In the genomic region with DNA sequence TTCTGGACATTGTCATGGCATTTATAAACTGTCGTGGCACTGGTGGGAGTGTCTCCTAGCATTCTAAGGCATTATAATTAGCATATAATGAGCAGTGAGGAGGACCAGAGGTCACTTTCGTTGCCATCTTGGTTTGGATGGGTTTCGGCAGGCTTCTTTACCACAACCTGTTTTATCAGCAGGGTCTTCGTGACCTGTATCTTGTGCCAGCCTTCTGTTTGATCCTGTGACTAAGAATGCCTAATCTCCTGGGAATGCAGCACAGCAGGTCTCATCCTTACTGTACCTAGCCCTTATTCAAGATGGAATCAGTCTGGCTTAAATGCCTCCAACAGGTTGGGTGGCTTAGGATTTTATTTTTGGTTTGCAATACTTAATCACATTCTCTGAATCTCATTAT, we compare ENCODE assay signal across 20 cellular contexts.
DNase-seq lines count a peak whose midpoint lies in the region; ATAC-seq, FAIRE-seq and TF ChIP-seq lines count a peak whose summit lies in the region.
"Had no signal": no experiment of that assay in that cellular context is flagged by ENCODE, and none has a peak within 500 bp of the region (broad histone marks: within the 10 kb centered on the region; RNA-seq: fewer than 3 reads in every experiment).

No MANE protein-coding gene starts in this region.

- FAIRE-seq in keratinocyte (lab: Jason Lieb, UNC) = peak; percentile 97
- FAIRE-seq: K562 had no signal

- dilution Hi-C loops in keratinocyte (cut with MboI; ENCODE audit: extremely low pct_ligation_motif_present, low sequenced_read_pairs) = no loop called here

- H3K9ac ChIP-seq in keratinocyte (ENCODE audit: control insufficient read depth, extremely low read depth, insufficient read depth, low read length) = no peak overlapping the region

- no peaks in the 10 kb centered on the region for H3K9me3 ChIP-seq in keratinocyte (ENCODE audit: control insufficient read depth, low read depth, low read length)
- no peaks in the 10 kb centered on the region for H3K9me3 ChIP-seq in sigmoid colon
- H3K9me3 ChIP-seq in heart left ventricle = peaks cover 0 to 7% (median 0%) of the 10 kb centered on the region in 12 donors
- no peaks in the 10 kb centered on the region for H3K9me3 ChIP-seq in prostate gland
- H3K9me3 ChIP-seq: Peyer's patch had no signal

- no peak for TF ChIP-seq POLR2A in sigmoid colon (IDR thresholded peaks at IDR 0.05)
- TF ChIP-seq POLR2A in heart left ventricle (IDR thresholded peaks at IDR 0.05) = no peak
- no peak for TF ChIP-seq POLR2A in prostate gland (IDR thresholded peaks at IDR 0.05)

- H3K4me3 ChIP-seq in keratinocyte (ENCODE audit: control insufficient read depth in 2 of 3, extremely low read depth in 1 of 3, insufficient read depth in 2 of 3, low read depth in 1 of 3, low read length in 3 of 3) (no peak overlapping the region), sigmoid colon (no peak overlapping the region), heart left ventricle (no peak overlapping the region), prostate gland (no peak overlapping the region)
- H3K4me3 ChIP-seq: K562, Peyer's patch had no signal

- H3K79me2 ChIP-seq in keratinocyte (ENCODE audit: control insufficient read depth, insufficient read depth, low read length) = no peaks in the 10 kb centered on the region

- TF ChIP-seq CTCF in keratinocyte (optimal IDR thresholded peaks at IDR 0.05 in 1 of 3, IDR thresholded peaks at IDR 0.05 in 1 of 3, conservative IDR thresholded peaks at IDR 0.05 in 1 of 3; ENCODE audit: extremely low read depth in 1 of 3, insufficient read depth in 2 of 3, low read length in 3 of 3) (no peak), sigmoid colon (IDR thresholded peaks at IDR 0.05) (no peak), heart left ventricle (IDR thresholded peaks at IDR 0.05) (no peak), prostate gland (IDR thresholded peaks at IDR 0.05) (no peak)

- intact Hi-C loops in sigmoid colon (cut with DNase I) (no loop called here), heart left ventricle (cut with DNase I) (no loop called here), prostate gland (cut with DNase I) (no loop called here)

- TF ChIP-seq EP300 in sigmoid colon (IDR thresholded peaks at IDR 0.05) = no peak

- no peaks in the 10 kb centered on the region for H3K36me3 Mint-ChIP-seq in effector memory CD8-positive, alpha-beta T cell (ENCODE audit: insufficient read depth)
- H3K36me3 Mint-ChIP-seq: CD4-positive, CD25-positive, alpha-beta regulatory T cell had no signal

- H3K27ac Mint-ChIP-seq in effector memory CD8-positive, alpha-beta T cell = peak overlapping the region; percentile 28 to 39
- H3K27ac Mint-ChIP-seq: B cell; CD4-positive, CD25-positive, alpha-beta regulatory T cell had no signal

- no peaks in the 10 kb centered on the region for H3K27me3 ChIP-seq in keratinocyte (ENCODE audit: control insufficient read depth, extremely low read depth, insufficient read depth, low read length)
- no peaks in the 10 kb centered on the region for H3K27me3 ChIP-seq in sigmoid colon
- peaks cover 0 to 6% (median 0%) of the 10 kb centered on the region in 9 donors for H3K27me3 ChIP-seq in heart left ventricle
- H3K27me3 ChIP-seq in prostate gland (replicated peaks; ENCODE audit: insufficient read depth) = no peaks in the 10 kb centered on the region
- H3K27me3 ChIP-seq: Peyer's patch had no signal

- peaks cover 18 to 24% of the 10 kb centered on the region in 2 donors for H3K4me1 Mint-ChIP-seq in effector memory CD8-positive, alpha-beta T cell (ENCODE audit: low read depth in 2 of 2)
- H3K4me1 Mint-ChIP-seq: B cell had no signal

- H2AFZ ChIP-seq in keratinocyte (ENCODE audit: control insufficient read depth, low read length) = peak overlapping the region; percentile 61

- no peaks in the 10 kb centered on the region for H3K9me1 ChIP-seq in keratinocyte (ENCODE audit: control insufficient read depth, extremely low read depth, insufficient read depth, low read length)

- peak overlapping the region in 1 of 2 donors; percentile 16 for H3K4me3 Mint-ChIP-seq in effector memory CD8-positive, alpha-beta T cell
- H3K4me3 Mint-ChIP-seq: B cell; CD4-positive, CD25-positive, alpha-beta regulatory T cell had no signal

- H3K36me3 ChIP-seq in keratinocyte (ENCODE audit: control insufficient read depth in 2 of 2, extremely low read depth in 1 of 2, insufficient read depth in 2 of 2, low read length in 2 of 2) (no peaks in the 10 kb centered on the region), sigmoid colon (no peaks in the 10 kb centered on the region), heart left ventricle (no peaks in the 10 kb centered on the region), prostate gland (no peaks in the 10 kb centered on the region)
- H3K36me3 ChIP-seq: Peyer's patch had no signal

- H4K20me1 ChIP-seq in keratinocyte (ENCODE audit: control insufficient read depth, extremely low read depth, insufficient read depth, low read length) = no peaks in the 10 kb centered on the region

- H3K27ac ChIP-seq in keratinocyte (ENCODE audit: control insufficient read depth, insufficient read depth, low read length) (peak overlapping the region; percentile 65), sigmoid colon (no peak overlapping the region), heart left ventricle (no peak overlapping the region), prostate gland (no peak overlapping the region)
- H3K27ac ChIP-seq: Peyer's patch had no signal

- H3K9me3 Mint-ChIP-seq in effector memory CD8-positive, alpha-beta T cell = no peaks in the 10 kb centered on the region

- peak overlapping the region; percentile 50 for H3K4me2 ChIP-seq in keratinocyte (ENCODE audit: control insufficient read depth, extremely low read depth, insufficient read depth, low read depth, low read length)

- H3K4me1 ChIP-seq in keratinocyte (ENCODE audit: control insufficient read depth, extremely low read depth, insufficient read depth, low read length) = peaks cover 38% of the 10 kb centered on the region
- H3K4me1 ChIP-seq in sigmoid colon = peaks cover 0 to 19% (median 2%) of the 10 kb centered on the region in 4 donors
- no peaks in the 10 kb centered on the region for H3K4me1 ChIP-seq in heart left ventricle
- peaks cover 6% of the 10 kb centered on the region for H3K4me1 ChIP-seq in prostate gland (replicated peaks)
- H3K4me1 ChIP-seq: Peyer's patch had no signal

- ATAC-seq in effector memory CD8-positive, alpha-beta T cell (replicated peaks) = no peak
- ATAC-seq in heart left ventricle = no peak
- ATAC-seq: K562, SK-N-SH treated with all-trans-retinoic acid at 6 μM for 48 hours had no signal

- peaks cover 0 to 7% of the 10 kb centered on the region in 2 donors for H3K27me3 Mint-ChIP-seq in effector memory CD8-positive, alpha-beta T cell

- WGBS in sigmoid colon, 2 donors = 68 to 82% methylated on average over 4 of the region's 4 CpGs
- 77 to 92% (median 79%) methylated on average over 4 of the region's 4 CpGs for WGBS in heart left ventricle, 4 donors
- 82% methylated on average over 4 of the region's 4 CpGs for WGBS in prostate gland

- DNase-seq in M059J (ENCODE audit: low read depth) = peak; percentile 80
- DNase-seq in effector memory CD8-positive, alpha-beta T cell = no peak
- no peak for DNase-seq in keratinocyte (ENCODE audit: low read depth, low spot score)
- DNase-seq in sigmoid colon = peak; percentile 12
- no peak for DNase-seq in NK-92 treated with Interleukin-12 subunit alpha and Interleukin-12 subunit beta, amount 100 ng/mL, for 24 hours (lab: John Stamatoyannopoulos, UW)
- DNase-seq in heart left ventricle = no peak
- DNase-seq in NCI-H446 treated with DMSO at 0.1 percent for 48 hours (lab: John Stamatoyannopoulos, UW) = no peak
- no peak for DNase-seq in prostate gland (ENCODE audit: low spot score)
- DNase-seq: Calu3, HCEC 1CT, MV-4-11, NCI-H1417, NCI-H187 treated with DMSO at 0.1 percent for 48 hours, NCI-H748 treated with DMSO at 0.1 percent for 48 hours, Peyer's patch, SHP77 treated with DMSO at 0.1 percent for 48 hours had no signal

Comparison
In these comparisons a context has a peak if more than half of its experiments do, and no peak if none do; other contexts are left out.
1. DNase-seq: peak in M059J (single experiment) and sigmoid colon (single experiment); none in effector memory CD8-positive, alpha-beta T cell (0 of 3), keratinocyte (single experiment), NK-92 treated with Interleukin-12 subunit alpha and Interleukin-12 subunit beta, amount 100 ng/mL, for 24 hours (single experiment), heart left ventricle (0 of 5), NCI-H446 treated with DMSO at 0.1 percent for 48 hours (single experiment) and prostate gland (single experiment).